ENCODE assay signal across 8 cellular contexts in the genomic region with DNA sequence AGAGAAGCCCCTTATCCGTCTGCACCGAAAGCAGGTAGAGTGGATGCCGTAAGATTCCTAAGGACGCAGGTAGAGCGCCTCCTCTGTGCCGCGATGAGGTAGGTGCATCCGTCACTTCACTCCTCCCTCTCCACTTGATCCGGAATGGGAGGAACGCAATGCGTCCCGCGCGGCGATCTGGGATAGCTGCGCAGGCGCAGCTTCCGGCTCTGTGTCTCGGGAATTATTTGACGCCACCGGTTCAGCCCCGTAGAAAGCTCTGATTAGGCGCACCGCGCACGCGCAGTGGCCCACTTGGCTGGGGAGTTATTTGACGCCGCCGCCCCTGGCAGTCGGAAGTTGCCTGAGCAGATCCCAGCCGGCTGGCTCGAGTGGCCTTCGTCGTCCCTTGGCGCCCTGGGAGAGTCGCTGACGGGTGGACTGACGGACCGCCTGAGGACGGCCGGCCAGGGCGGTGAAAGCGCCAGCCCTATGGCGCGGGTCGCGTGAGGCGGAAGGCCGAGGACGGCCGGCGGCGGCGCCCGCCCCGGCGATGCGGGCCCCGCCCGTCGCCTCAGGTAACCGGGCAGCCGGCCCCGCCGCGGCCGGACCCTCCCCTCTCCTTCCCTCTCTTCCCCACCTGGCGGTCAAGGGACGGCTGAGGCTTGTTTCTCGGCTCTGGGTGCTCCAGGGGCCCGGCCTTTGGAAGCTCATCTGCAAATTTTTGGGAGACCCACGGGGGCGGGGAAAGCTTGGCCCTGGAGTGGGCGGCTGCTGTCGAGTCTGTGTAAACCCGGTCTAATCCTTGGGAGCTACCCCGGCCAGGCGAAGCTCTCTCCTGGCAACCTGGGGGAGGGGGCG.
DNase-seq lines count a peak whose midpoint lies in the region; ATAC-seq and FAIRE-seq lines count a peak whose summit lies in the region.

TSS of gene RALGAPB (plus strand) at position 331 of the 840 bp plus-strand sequence. CDS start 15,590 bp downstream, outside the sequence.

- peak; percentile 97 to 98 for DNase-seq in AML-193 (lab: John Stamatoyannopoulos, UW)
- peak; percentile 95 for DNase-seq in NCI-H446 treated with DMSO at 0.1 percent for 48 hours (lab: John Stamatoyannopoulos, UW)
- DNase-seq in cerebellar nuclear complex (lab: John Stamatoyannopoulos, UW), result peak; percentile 79 to 89
- DNase-seq in stimulated activated CD4-positive, alpha-beta T cell treated with anti-CD3 and anti-CD28 coated beads, Interleukin-12 subunit alpha, Interleukin-12 subunit beta, amount 100 ng/mL, for 4 hours, result peak; percentile 98

- peak; percentile 76 for ATAC-seq in GM19043 (IDR thresholded peaks at IDR 0.05; ENCODE audit: low read depth, unreplicated experiment)
- ATAC-seq in HG03378 (IDR thresholded peaks at IDR 0.05; ENCODE audit: unreplicated experiment), result peak; percentile 84
- ATAC-seq in activated CD4-positive, CD25-positive, alpha-beta regulatory T cell treated with anti-CD3 and anti-CD28 coated beads, Interleukin-2, amount 50 U/mL, for 24 hours, result peak; percentile 90 to 92

- peak; percentile 47 for FAIRE-seq in islet of Langerhans (lab: Jason Lieb, UNC)

Comparison
In these comparisons a context has a peak if more than half of its experiments do, and no peak if none do; other contexts are left out.
1. Peak in every context shown above with its lines: DNase-seq and ATAC-seq.